8 cellular contexts compared by ENCODE assay signal in the genomic region with DNA sequence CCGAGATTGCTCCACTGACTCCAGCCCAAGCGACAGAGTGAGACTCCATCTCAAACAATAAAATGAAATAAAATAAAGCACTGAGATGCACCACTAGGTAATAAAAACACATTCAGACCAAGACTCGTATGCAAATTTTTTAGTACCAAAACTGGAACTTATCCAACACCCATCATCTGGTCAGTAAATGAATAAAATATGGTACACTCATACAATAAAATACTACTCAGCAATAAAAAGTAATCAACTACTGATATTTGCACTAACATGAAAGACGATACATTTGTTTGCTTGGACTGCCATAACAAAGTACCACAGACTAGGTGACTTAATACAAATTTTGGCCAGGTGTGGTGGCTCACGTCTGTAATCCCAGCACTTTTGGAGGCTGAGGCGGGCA.
"Had no signal": no experiment of that assay in that cellular context is flagged by ENCODE, and none has a peak within 500 bp of the region (broad histone marks: within the 10 kb centered on the region; RNA-seq: fewer than 3 reads in every experiment).

No MANE protein-coding gene starts in this region.

- H3K4me1 Mint-ChIP-seq: GM23338 had no signal

- H3K9me3 Mint-ChIP-seq: GM23338, H9 had no signal

- ATAC-seq: GM23338 had no signal

- H3K27ac Mint-ChIP-seq: GM23338, H9 had no signal

- H3K4me3 ChIP-seq: GM23338 had no signal

- H3K4me3 Mint-ChIP-seq: GM23338, H9 had no signal

- FAIRE-seq: H1, H54, HTR-8/SVneo had no signal

- DNase-seq: H9, HCEC 1CT, IMR-90, KBM-7 had no signal
